ENCODE assay signal across 11 cellular contexts in the genomic region with DNA sequence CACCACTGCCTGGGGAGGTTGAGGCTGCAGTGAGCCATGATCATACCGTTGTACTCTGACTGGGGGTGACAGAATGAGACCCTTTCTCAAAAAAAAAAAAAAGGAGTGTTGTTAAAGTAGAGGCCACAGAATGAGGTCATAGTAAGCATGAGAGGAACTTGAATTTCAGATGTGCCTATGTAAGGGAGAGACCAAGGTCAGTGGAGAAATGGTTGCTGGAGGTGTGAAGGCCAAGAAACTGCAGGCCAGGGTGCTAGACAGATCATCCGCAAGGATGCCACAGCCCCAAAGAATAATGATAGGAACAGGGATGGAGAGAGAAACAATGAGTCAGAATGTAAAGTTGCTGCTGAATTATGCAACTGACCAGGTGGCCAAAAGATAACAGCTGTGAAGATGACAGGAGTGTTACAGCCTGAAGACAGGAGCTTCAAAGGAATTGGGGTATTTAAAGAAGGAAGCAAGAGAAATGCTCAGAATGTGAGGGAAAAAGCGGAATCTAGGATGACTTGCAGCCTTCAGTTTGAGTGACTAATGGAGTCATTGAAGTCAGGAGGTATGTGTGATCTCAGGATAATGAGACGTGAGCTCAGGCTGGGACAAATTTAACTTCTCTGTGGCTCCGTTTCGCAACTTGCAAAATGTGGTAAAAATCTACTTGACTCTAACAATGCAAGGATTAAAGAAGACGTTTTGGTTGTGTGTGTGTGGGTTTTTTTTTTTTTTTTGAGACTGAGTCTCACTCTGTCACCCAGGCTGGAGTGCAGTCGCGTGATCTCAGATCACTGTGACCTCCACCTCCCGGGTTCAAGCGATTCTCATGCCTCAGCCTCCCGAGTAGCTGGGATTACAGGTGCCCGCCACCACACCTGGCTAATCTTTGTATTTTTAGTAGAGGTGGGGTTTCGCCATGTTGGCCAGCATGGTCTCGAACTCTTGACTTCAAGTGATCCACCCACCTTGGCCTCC. TPM values are rescaled to one million over a fixed set of nuclear protein-coding genes. Genes with fewer than 3 reads are reported as not detected.
DNase-seq lines count a peak whose midpoint lies in the region; ATAC-seq and TF ChIP-seq lines count a peak whose summit lies in the region.
"Had no signal": no experiment of that assay in that cellular context is flagged by ENCODE, and none has a peak within 500 bp of the region (broad histone marks: within the 10 kb centered on the region; RNA-seq: fewer than 3 reads in every experiment).

No MANE protein-coding gene starts in this region.

- 88% methylated on average over 15 of the region's 15 CpGs for WGBS in prostate gland

- H3K27ac ChIP-seq in prostate gland: no peak overlapping the region
- H3K27ac ChIP-seq: WERI-Rb-1 had no signal

- ATAC-seq in HG03520 (IDR thresholded peaks at IDR 0.05; ENCODE audit: unreplicated experiment): no peak

- in situ Hi-C loops in Caki2 (cut with HindIII; ENCODE audit: low pct_unique_long_range_greater_than_20kb, low sequenced_read_pairs): no loop called here

- no peak overlapping the region for H3K4me3 Mint-ChIP-seq in nephron progenitor cell

- H3K9me3 ChIP-seq in prostate gland: no peaks in the 10 kb centered on the region

- peak overlapping the region; percentile 11 for H3K27ac Mint-ChIP-seq in nephron progenitor cell

- no peaks in the 10 kb centered on the region for H3K27me3 Mint-ChIP-seq in nephron progenitor cell (ENCODE audit: low read depth, poor library complexity)

- DNase-seq in Caki2 (ENCODE audit: low read depth) (peak; percentile 9), NCI-H226 (peak; percentile 49), choroid plexus epithelial cell (ENCODE audit: low read depth) (peak; percentile 72), nephron progenitor cell (no peak), D341Med (ENCODE audit: low spot score) (no peak), DMS153 (lab: John Stamatoyannopoulos, UW) (no peak), prostate gland (ENCODE audit: low spot score) (no peak)
- DNase-seq: NCI-H1105 treated with DMSO at 0.1 percent for 48 hours, substantia nigra, WERI-Rb-1 had no signal

- H3K36me3 ChIP-seq in prostate gland: peaks cover 0 to 8% of the 10 kb centered on the region in 2 donors

- no peak overlapping the region for H3K4me3 ChIP-seq in choroid plexus epithelial cell (ENCODE audit: low read depth, low read length)
- H3K4me3 ChIP-seq in prostate gland: no peak overlapping the region

- no peaks in the 10 kb centered on the region for H3K27me3 ChIP-seq in prostate gland (replicated peaks; ENCODE audit: insufficient read depth)

- no peaks in the 10 kb centered on the region for H3K9me3 Mint-ChIP-seq in nephron progenitor cell

- TF ChIP-seq CTCF in choroid plexus epithelial cell (conservative IDR thresholded peaks at IDR 0.05; ENCODE audit: low read depth, low read length) (no peak), nephron progenitor cell (IDR thresholded peaks at IDR 0.05) (no peak), prostate gland (IDR thresholded peaks at IDR 0.05) (no peak)

- no peaks in the 10 kb centered on the region for H3K4me1 Mint-ChIP-seq in nephron progenitor cell

- peaks cover 34% of the 10 kb centered on the region for H3K36me3 Mint-ChIP-seq in nephron progenitor cell (ENCODE audit: low read depth)

- H3K4me1 ChIP-seq in prostate gland (replicated peaks): no peaks in the 10 kb centered on the region

- no peak for TF ChIP-seq POLR2A in prostate gland (IDR thresholded peaks at IDR 0.05)

- intact Hi-C loops in prostate gland (cut with DNase I): no loop called here

RNA-seq across cellular contexts. Expression of a gene that starts 22.2 kb away (rescaled TPM):
- 0.09 and 0.78 TPM in 2 replicates for total RNA-seq in Caki2 (2014; rRNA removed; shearing (Covaris generic); ENCODE audit: low replicate concordance)
- 1 to 10 TPM; 4.3 to 8.4 TPM for total RNA-seq in prostate gland

Comparison
In these comparisons a context has a peak if more than half of its experiments do, and no peak if none do; other contexts are left out.
1. DNase-seq: peak in Caki2 (single experiment), NCI-H226 (single experiment) and choroid plexus epithelial cell (single experiment); none in nephron progenitor cell (single experiment), D341Med (single experiment), DMS153 (single experiment) and prostate gland (single experiment).